9 cellular contexts compared by ENCODE assay signal in the genomic region with DNA sequence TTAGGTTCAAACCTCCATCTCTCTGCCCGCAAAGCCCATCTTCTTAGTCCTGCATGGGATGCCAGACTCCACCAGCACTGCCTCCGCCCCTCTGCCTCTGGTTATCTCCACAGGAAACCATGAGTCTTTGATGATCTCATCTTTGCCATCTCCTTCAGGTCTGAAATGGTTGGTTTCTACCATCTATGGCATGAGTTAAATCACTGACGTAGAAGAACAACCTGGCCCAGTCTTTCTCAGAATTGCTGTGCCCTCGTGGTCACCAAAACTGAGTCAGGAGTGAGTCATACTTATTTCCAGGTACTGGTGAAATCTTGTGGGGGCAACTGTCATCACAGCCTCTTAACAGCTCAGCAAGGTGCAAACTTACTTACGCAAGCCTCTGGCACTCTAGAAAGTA.
A peak's percentile ranks its signal among the peaks of the same experiment; 100 is the strongest.
DNase-seq lines count a peak whose midpoint lies in the region; ATAC-seq and TF ChIP-seq lines count a peak whose summit lies in the region.
"Had no signal": no experiment of that assay in that cellular context is flagged by ENCODE, and none has a peak within 500 bp of the region (broad histone marks: within the 10 kb centered on the region; RNA-seq: fewer than 3 reads in every experiment).

No MANE protein-coding gene starts in this region.

- H3K27ac ChIP-seq in CD4-positive, alpha-beta memory T cell (ENCODE audit: low read depth, low read length), result no peak overlapping the region
- H3K27ac ChIP-seq in WERI-Rb-1, result no peak overlapping the region

- intact Hi-C loops in CD4-positive, alpha-beta memory T cell (cut with micrococcal nuclease), result no loop called here

- ATAC-seq in HG02763 (IDR thresholded peaks at IDR 0.05; ENCODE audit: unreplicated experiment) (no peak), HG02840 (IDR thresholded peaks at IDR 0.05; ENCODE audit: low FRiP score, unreplicated experiment) (no peak)

- TF ChIP-seq CTCF in WERI-Rb-1 (IDR thresholded peaks at IDR 0.05; ENCODE audit: low read depth, low read length), result no peak

- H3K4me3 Mint-ChIP-seq in CD4-positive, alpha-beta memory T cell, result peak overlapping the region in 7 of 8 donors; percentile 2 to 45 (median 27)

- peak overlapping the region; percentile 38 to 93 (median 76) for H3K27ac Mint-ChIP-seq in CD4-positive, alpha-beta memory T cell

- no peaks in the 10 kb centered on the region for H3K9me3 ChIP-seq in CD4-positive, alpha-beta memory T cell (ENCODE audit: control insufficient read depth in 1 of 2, low read length in 2 of 2)
- H3K9me3 ChIP-seq in WERI-Rb-1 (ENCODE audit: severe bottlenecking), result no peaks in the 10 kb centered on the region

- POLR2A ChIA-PET in CD4-positive, alpha-beta memory T cell (lab: Charles Lee; ENCODE audit: partially characterized antibody), result no interaction called here

- peak; percentile 54 to 79 (median 75) for DNase-seq in CD4-positive, alpha-beta memory T cell
- peak; percentile 56 for DNase-seq in activated CD4-positive, CD25-positive, alpha-beta regulatory T cell treated with anti-CD3 and anti-CD28 coated beads, Interleukin-2, amount 50 U/mL, for 16 hours (ENCODE audit: low read depth, low spot score)
- DNase-seq in activated naive CD4-positive, alpha-beta T cell treated with anti-CD3 and anti-CD28 coated beads, Interleukin-2, amount 50 U/mL, for 16 hours, result peak; percentile 52
- DNase-seq in stimulated activated CD4-positive, alpha-beta T cell treated with anti-CD3 and anti-CD28 coated beads, Interleukin-1b, Interleukin-23, amount 100 ng/mL, for 48 hours, result peak; percentile 85
- no peak for DNase-seq in WERI-Rb-1
- no peak for DNase-seq in KG1 (lab: John Stamatoyannopoulos, UW)
- DNase-seq: retina had no signal

- H3K36me3 Mint-ChIP-seq in CD4-positive, alpha-beta memory T cell, result no peaks in the 10 kb centered on the region

- H3K4me1 ChIP-seq in CD4-positive, alpha-beta memory T cell (ENCODE audit: insufficient read depth, low read length), result peaks cover 32% of the 10 kb centered on the region

- H3K9me3 Mint-ChIP-seq in CD4-positive, alpha-beta memory T cell, result no peaks in the 10 kb centered on the region

- no peak overlapping the region for H3K4me3 ChIP-seq in CD4-positive, alpha-beta memory T cell (ENCODE audit: low read length in 2 of 2)
- no peak overlapping the region for H3K4me3 ChIP-seq in WERI-Rb-1 (ENCODE audit: low read depth, low read length)

- H3K36me3 ChIP-seq in CD4-positive, alpha-beta memory T cell (ENCODE audit: insufficient read depth, low read length), result no peaks in the 10 kb centered on the region
- no peaks in the 10 kb centered on the region for H3K36me3 ChIP-seq in WERI-Rb-1

- no peaks in the 10 kb centered on the region for H3K27me3 ChIP-seq in CD4-positive, alpha-beta memory T cell (ENCODE audit: insufficient read depth, low read length)
- peaks cover 18% of the 10 kb centered on the region for H3K27me3 ChIP-seq in WERI-Rb-1 (ENCODE audit: insufficient read depth, low read depth, severe bottlenecking)

- CTCF ChIA-PET in CD4-positive, alpha-beta memory T cell (lab: Charles Lee; ENCODE audit: partially characterized antibody), result no interaction called here

- no peaks in the 10 kb centered on the region for H3K27me3 Mint-ChIP-seq in CD4-positive, alpha-beta memory T cell

- peaks cover 6 to 43% (median 23%) of the 10 kb centered on the region in 4 donors for H3K4me1 Mint-ChIP-seq in CD4-positive, alpha-beta memory T cell

Comparison
In these comparisons a context has a peak if more than half of its experiments do, and no peak if none do; other contexts are left out.
1. DNase-seq: peak in CD4-positive, alpha-beta memory T cell (5 of 5), activated CD4-positive, CD25-positive, alpha-beta regulatory T cell treated with anti-CD3 and anti-CD28 coated beads, Interleukin-2, amount 50 U/mL, for 16 hours (single experiment), activated naive CD4-positive, alpha-beta T cell treated with anti-CD3 and anti-CD28 coated beads, Interleukin-2, amount 50 U/mL, for 16 hours (single experiment) and stimulated activated CD4-positive, alpha-beta T cell treated with anti-CD3 and anti-CD28 coated beads, Interleukin-1b, Interleukin-23, amount 100 ng/mL, for 48 hours (single experiment); none in WERI-Rb-1 (single experiment) and KG1 (single experiment).